In genomic region chr15:69467636-69468035, GRCh38 we compare ENCODE assay signal across 12 cellular contexts. TPM values are rescaled to one million over a fixed set of nuclear protein-coding genes. Genes with fewer than 3 reads are reported as not detected.
DNase-seq lines count a peak whose midpoint lies in the region; TF ChIP-seq lines count a peak whose summit lies in the region.
"Had no signal": no experiment of that assay in that cellular context is flagged by ENCODE, and none has a peak within 500 bp of the region (broad histone marks: within the 10 kb centered on the region; RNA-seq: fewer than 3 reads in every experiment).

No MANE protein-coding gene starts in this region.

- H3K4me2 ChIP-seq in Loucy (ENCODE audit: low read depth, low read length, poor library complexity, severe bottlenecking) = peak overlapping the region; percentile 53
- H3K4me2 ChIP-seq in smooth muscle cell = peak overlapping the region; percentile 39
- no peak overlapping the region for H3K4me2 ChIP-seq in Karpas-422 (ENCODE audit: low read depth, low read length, poor library complexity, severe bottlenecking)

- H4K20me1 ChIP-seq in Loucy (ENCODE audit: insufficient read depth, low read length, poor library complexity, severe bottlenecking) (no peaks in the 10 kb centered on the region), smooth muscle cell (ENCODE audit: low read depth) (no peaks in the 10 kb centered on the region), Karpas-422 (ENCODE audit: insufficient read depth, low read depth, low read length) (no peaks in the 10 kb centered on the region)

- H3K27me3 Mint-ChIP-seq in activated CD4-positive, alpha-beta T cell treated with anti-CD3 and anti-CD28 coated beads, Interleukin-2, amount 10 ng/mL, durations not matched to agents 7 days and 5 days = peaks cover 20% of the 10 kb centered on the region

- no peak for TF ChIP-seq CTCF in Loucy (conservative IDR thresholded peaks at IDR 0.05; ENCODE audit: low read length)
- TF ChIP-seq CTCF in smooth muscle cell (IDR thresholded peaks at IDR 0.05; ENCODE audit: borderline replicate concordance, insufficient read depth, poor library complexity, severe bottlenecking) = no peak

- H3K36me3 ChIP-seq in Loucy (ENCODE audit: insufficient read depth, low read length) (no peaks in the 10 kb centered on the region), smooth muscle cell (ENCODE audit: low read depth) (no peaks in the 10 kb centered on the region), Karpas-422 (ENCODE audit: insufficient read depth, low read length) (no peaks in the 10 kb centered on the region)
- H3K36me3 ChIP-seq: left ventricle myocardium inferior had no signal

- H3K9ac ChIP-seq in Loucy (ENCODE audit: low read depth, low read length, poor library complexity, severe bottlenecking) (no peak overlapping the region), smooth muscle cell (ENCODE audit: low read depth) (peak overlapping the region; percentile 58), Karpas-422 (ENCODE audit: low read length) (no peak overlapping the region)
- H3K9ac ChIP-seq: SK-N-SH had no signal

- POLR2A ChIA-PET in activated CD4-positive, alpha-beta T cell treated with anti-CD3 and anti-CD28 coated beads, Interleukin-2, amount 10 ng/mL, durations not matched to agents 7 days and 5 days (lab: Charles Lee) = interaction anchor here (0.9 kb wide), 1 partner anchor 16 kb away, joined by 4 read pairs; the partner anchor contains the start of gene RPLP1

- no peak for DNase-seq in activated CD4-positive, alpha-beta T cell treated with anti-CD3 and anti-CD28 coated beads, Interleukin-2, amount 10 ng/mL, durations not matched to agents 7 days and 5 days
- no peak for DNase-seq in activated CD4-positive, alpha-beta T cell treated with anti-CD3 and anti-CD28 coated beads for 4 hours
- DNase-seq in ecto neural progenitor cell (ENCODE audit: low spot score) = peak; percentile 41
- no peak for DNase-seq in smooth muscle cell (lab: John Stamatoyannopoulos, UW; ENCODE audit: unreplicated experiment)
- DNase-seq in KG1 (lab: John Stamatoyannopoulos, UW) = no peak
- no peak for DNase-seq in GM19238 (ENCODE audit: insufficient read length, low spot score)
- no peak for DNase-seq in Karpas-422
- DNase-seq: C1 segment of cervical spinal cord, left ventricle myocardium inferior, testis had no signal

- peaks cover 5% of the 10 kb centered on the region; the same call in 1 of the 2 replicates for H3F3A ChIP-seq in Loucy (ENCODE audit: low read depth)
- H3F3A ChIP-seq in smooth muscle cell (ENCODE audit: low read depth) = peaks cover 15% of the 10 kb centered on the region

- 87% methylated on average over 11 of the region's 11 CpGs for whole genome bisulfite sequencing in smooth muscle cell (ENCODE audit: low lambda C conversion rate)

- H3K79me2 ChIP-seq in Loucy (ENCODE audit: insufficient read depth, low read length) (no peaks in the 10 kb centered on the region), smooth muscle cell (ENCODE audit: low read depth) (no peaks in the 10 kb centered on the region), Karpas-422 (ENCODE audit: low read length) (no peaks in the 10 kb centered on the region)

- peaks cover 38% of the 10 kb centered on the region for H3K4me1 Mint-ChIP-seq in activated CD4-positive, alpha-beta T cell treated with anti-CD3 and anti-CD28 coated beads, Interleukin-2, amount 10 ng/mL, durations not matched to agents 7 days and 5 days

- H3K27ac ChIP-seq in smooth muscle cell (ENCODE audit: low read depth) (peak overlapping the region; percentile 91), Karpas-422 (ENCODE audit: low read length) (no peak overlapping the region)
- H3K27ac ChIP-seq: left ventricle myocardium inferior, testis had no signal

- H2AFZ ChIP-seq in Loucy (ENCODE audit: low read length) = no peak overlapping the region; the same call in 1 of the 2 replicates
- peak overlapping the region; percentile 15 for H2AFZ ChIP-seq in smooth muscle cell (ENCODE audit: low read depth)
- no peak overlapping the region for H2AFZ ChIP-seq in Karpas-422 (ENCODE audit: low read length)

- no peaks in the 10 kb centered on the region for H3K9me3 Mint-ChIP-seq in activated CD4-positive, alpha-beta T cell treated with anti-CD3 and anti-CD28 coated beads, Interleukin-2, amount 10 ng/mL, durations not matched to agents 7 days and 5 days

- no peaks in the 10 kb centered on the region for H3K9me2 ChIP-seq in Loucy (replicated peaks; ENCODE audit: low read depth, low read length)
- H3K9me2 ChIP-seq in Karpas-422 (replicated peaks; ENCODE audit: insufficient read depth, low read length) = no peaks in the 10 kb centered on the region
- H3K9me2 ChIP-seq: SK-N-SH had no signal

- H3K27me3 ChIP-seq in Loucy (ENCODE audit: insufficient read depth, low read length, poor library complexity, severe bottlenecking) = no peaks in the 10 kb centered on the region
- no peaks in the 10 kb centered on the region for H3K27me3 ChIP-seq in smooth muscle cell (ENCODE audit: low read depth)
- no peaks in the 10 kb centered on the region for H3K27me3 ChIP-seq in Karpas-422 (ENCODE audit: low read length)
- H3K27me3 ChIP-seq: testis had no signal

- peak overlapping the region; percentile 85 for H3K27ac Mint-ChIP-seq in activated CD4-positive, alpha-beta T cell treated with anti-CD3 and anti-CD28 coated beads, Interleukin-2, amount 10 ng/mL, durations not matched to agents 7 days and 5 days

- CTCF ChIA-PET in activated CD4-positive, alpha-beta T cell treated with anti-CD3 and anti-CD28 coated beads, Interleukin-2, amount 10 ng/mL, durations not matched to agents 7 days and 5 days (lab: Charles Lee) = interaction anchor here (0.9 to 2.7 kb wide), 6 partner anchors 11 to 1045 kb away, joined by 3 to 7 read pairs (median 4); partner anchors contain the start of gene RPLP1

- H3K9me3 ChIP-seq in Loucy (ENCODE audit: insufficient read depth, low read depth, low read length) = no peaks in the 10 kb centered on the region
- H3K9me3 ChIP-seq in smooth muscle cell (replicated peaks; ENCODE audit: low read depth) = no peaks in the 10 kb centered on the region
- H3K9me3 ChIP-seq in Karpas-422 (ENCODE audit: low read length) = no peaks in the 10 kb centered on the region
- H3K9me3 ChIP-seq: left ventricle myocardium inferior, SK-N-SH, testis had no signal

- no peak overlapping the region for H3K4me3 ChIP-seq in Loucy (ENCODE audit: low read length, poor library complexity, severe bottlenecking)
- H3K4me3 ChIP-seq in smooth muscle cell = no peak overlapping the region
- H3K4me3 ChIP-seq in Karpas-422 (ENCODE audit: low read length) = no peak overlapping the region
- H3K4me3 ChIP-seq: left ventricle myocardium inferior, testis had no signal

- H3K4me3 Mint-ChIP-seq in activated CD4-positive, alpha-beta T cell treated with anti-CD3 and anti-CD28 coated beads, Interleukin-2, amount 10 ng/mL, durations not matched to agents 7 days and 5 days = no peak overlapping the region

- H3K36me3 Mint-ChIP-seq in activated CD4-positive, alpha-beta T cell treated with anti-CD3 and anti-CD28 coated beads, Interleukin-2, amount 10 ng/mL, durations not matched to agents 7 days and 5 days (ENCODE audit: low read depth) = no peaks in the 10 kb centered on the region

- H3K4me1 ChIP-seq in Loucy (ENCODE audit: insufficient read depth, low read length, poor library complexity, severe bottlenecking) (peaks cover 38% of the 10 kb centered on the region), smooth muscle cell (ENCODE audit: low read depth) (peaks cover 19% of the 10 kb centered on the region), Karpas-422 (ENCODE audit: low read length) (peaks cover 6% of the 10 kb centered on the region)

RNA-seq across cellular contexts. Expression of gene RPLP1, which starts 15.0 kb away (rescaled TPM):
- total RNA-seq in activated CD4-positive, alpha-beta T cell treated with anti-CD3 and anti-CD28 coated beads, Interleukin-2, amount 10 ng/mL, durations not matched to agents 7 days and 5 days = 1,000 to 10,000 TPM; 1,548 to 1,738 TPM
- total RNA-seq in smooth muscle cell = 321 and 375 TPM in 2 replicates
- 1,155 and 1,251 TPM in 2 replicates for polyA plus RNA-seq in smooth muscle cell
- 203 and 282 TPM in 2 replicates for total RNA-seq in Karpas-422 (2014; rRNA removed; shearing (Covaris generic); ENCODE audit: low replicate concordance)

RNA-seq across cellular contexts. Expression of gene KIF23, which starts 53.5 kb away (rescaled TPM):
- 10 to 100 TPM; 77.8 to 93.1 TPM for total RNA-seq in activated CD4-positive, alpha-beta T cell treated with anti-CD3 and anti-CD28 coated beads, Interleukin-2, amount 10 ng/mL, durations not matched to agents 7 days and 5 days
- 37.4 and 44.1 TPM in 2 replicates for total RNA-seq in smooth muscle cell
- 14.3 and 15.0 TPM in 2 replicates for polyA plus RNA-seq in smooth muscle cell
- total RNA-seq in Karpas-422 (2014; rRNA removed; shearing (Covaris generic); ENCODE audit: low replicate concordance) = 28.2 and 32.4 TPM in 2 replicates
